19 cellular contexts compared by ENCODE assay signal in genomic region chr12:2999265-2999841, GRCh38. TPM values are rescaled to one million over a fixed set of nuclear protein-coding genes. Genes with fewer than 3 reads are reported as not detected.
A peak's percentile ranks its signal among the peaks of the same experiment; 100 is the strongest.
DNase-seq lines count a peak whose midpoint lies in the region; ATAC-seq, FAIRE-seq and TF ChIP-seq lines count a peak whose summit lies in the region.
"Had no signal": no experiment of that assay in that cellular context is flagged by ENCODE, and none has a peak within 500 bp of the region (broad histone marks: within the 10 kb centered on the region; RNA-seq: fewer than 3 reads in every experiment).

No MANE protein-coding gene starts in this region.

- FAIRE-seq in astrocyte (lab: Jason Lieb, UNC) = no peak
- FAIRE-seq: D721Med had no signal

- H3K9me3 Mint-ChIP-seq in astrocyte (ENCODE audit: unreplicated experiment) = no peaks in the 10 kb centered on the region
- H3K9me3 Mint-ChIP-seq: activated CD4-positive, alpha-beta T cell treated with anti-CD3 and anti-CD28 coated beads, Interleukin-2, amount 10 ng/mL, durations not matched to agents 7 days and 5 days; activated T-cell treated with anti-CD3 and anti-CD28 coated beads, Interleukin-2, amount 50 U/mL, for 24 hours; naive thymus-derived CD4-positive, alpha-beta T cell had no signal

- H3K27me3 Mint-ChIP-seq in astrocyte (ENCODE audit: low read depth, unreplicated experiment) = no peaks in the 10 kb centered on the region
- H3K27me3 Mint-ChIP-seq: activated CD4-positive, alpha-beta T cell treated with anti-CD3 and anti-CD28 coated beads, Interleukin-2, amount 10 ng/mL, durations not matched to agents 7 days and 5 days had no signal

- DNase-seq in astrocyte (ENCODE audit: low read depth) = no peak
- no peak for DNase-seq in sciatic nerve (ENCODE audit: low spot score)
- DNase-seq in NCI-H187 (lab: John Stamatoyannopoulos, UW) = no peak
- no peak for DNase-seq in GOT3 (lab: John Stamatoyannopoulos, UW)
- DNase-seq: activated CD4-positive, alpha-beta T cell treated with anti-CD3 and anti-CD28 coated beads, Interleukin-2, amount 10 ng/mL, durations not matched to agents 7 days and 5 days; activated T-cell treated with anti-CD3 and anti-CD28 coated beads, Interleukin-2, amount 50 U/mL, for 24 hours; colonic mucosa; Kasumi-1; naive thymus-derived CD4-positive, alpha-beta T cell; NCI-H146; NCI-H774; stomach had no signal

- H3K4me1 Mint-ChIP-seq in astrocyte (ENCODE audit: low read depth, unreplicated experiment) = peaks cover 11% of the 10 kb centered on the region
- H3K4me1 Mint-ChIP-seq: activated CD4-positive, alpha-beta T cell treated with anti-CD3 and anti-CD28 coated beads, Interleukin-2, amount 10 ng/mL, durations not matched to agents 7 days and 5 days had no signal

- H3K9me3 ChIP-seq in HEK293 (ENCODE audit: control insufficient read depth, insufficient read depth, low read depth, low read length) (no peaks in the 10 kb centered on the region), astrocyte (ENCODE audit: insufficient read depth, low read depth, low read length) (no peaks in the 10 kb centered on the region), iPS-20b (ENCODE audit: insufficient read depth, low read depth, low read length) (no peaks in the 10 kb centered on the region)
- H3K9me3 ChIP-seq: colonic mucosa, stomach had no signal

- H3K27ac Mint-ChIP-seq in astrocyte (ENCODE audit: unreplicated experiment) = no peak overlapping the region
- H3K27ac Mint-ChIP-seq: activated CD4-positive, alpha-beta T cell treated with anti-CD3 and anti-CD28 coated beads, Interleukin-2, amount 10 ng/mL, durations not matched to agents 7 days and 5 days; activated T-cell treated with anti-CD3 and anti-CD28 coated beads, Interleukin-2, amount 50 U/mL, for 24 hours; naive thymus-derived CD4-positive, alpha-beta T cell had no signal

- H3K4me1 ChIP-seq in HEK293 (ENCODE audit: control insufficient read depth, insufficient read depth, low read length) = no peaks in the 10 kb centered on the region
- peaks cover 25% of the 10 kb centered on the region for H3K4me1 ChIP-seq in astrocyte (ENCODE audit: insufficient read depth, low read length)
- H3K4me1 ChIP-seq in iPS-20b (ENCODE audit: insufficient read depth, low read length) = peaks cover 17% of the 10 kb centered on the region; the same call in 1 of the 2 replicates
- H3K4me1 ChIP-seq: colonic mucosa had no signal

- H3K4me2 ChIP-seq in astrocyte (ENCODE audit: low read length) = peak overlapping the region; percentile 56

- no peak overlapping the region for H3K4me3 ChIP-seq in HEK293 (ENCODE audit: low read depth, low read length)
- H3K4me3 ChIP-seq in astrocyte (ENCODE audit: insufficient read depth, low read depth, low read length) = no peak overlapping the region
- H3K4me3 ChIP-seq in iPS-20b (ENCODE audit: low read length) = peak overlapping the region; percentile 8; the same call in 1 of the 2 replicates
- H3K4me3 ChIP-seq: colonic mucosa, skin epidermis, stomach had no signal

- CTCF ChIA-PET in HEK293 (lab: Yijun Ruan, JAX) = interaction anchor here (0.5 to 0.8 kb wide), 3 partner anchors 12 to 1059 kb away, joined by 3 read pairs; no protein-coding TSS in a partner anchor

- no peak overlapping the region for H2AFZ ChIP-seq in astrocyte (ENCODE audit: low read depth, low read length)

- POLR2A ChIA-PET in HEK293 (lab: Yijun Ruan, JAX) = no interaction called here

- H3K79me2 ChIP-seq in astrocyte (ENCODE audit: insufficient read depth, low read length) = peaks cover 35% of the 10 kb centered on the region

- H3K27ac ChIP-seq in HEK293 (ENCODE audit: extremely low read depth, low read depth, low read length) (no peak overlapping the region), astrocyte (ENCODE audit: low read depth, low read length) (peak overlapping the region; percentile 55), iPS-20b (ENCODE audit: low read length) (no peak overlapping the region)
- H3K27ac ChIP-seq: colonic mucosa, epithelial cell of prostate had no signal

- intact Hi-C loops in sciatic nerve (cut with DNase I) = no loop called here

- H4K20me1 ChIP-seq in astrocyte (ENCODE audit: insufficient read depth, low read length) = peaks cover 13% of the 10 kb centered on the region

- H3K4me3 Mint-ChIP-seq in astrocyte (ENCODE audit: unreplicated experiment) = no peak overlapping the region
- H3K4me3 Mint-ChIP-seq: activated CD4-positive, alpha-beta T cell treated with anti-CD3 and anti-CD28 coated beads, Interleukin-2, amount 10 ng/mL, durations not matched to agents 7 days and 5 days; activated T-cell treated with anti-CD3 and anti-CD28 coated beads, Interleukin-2, amount 50 U/mL, for 24 hours; naive thymus-derived CD4-positive, alpha-beta T cell had no signal

- H3K9ac ChIP-seq in astrocyte (ENCODE audit: low read length) (peak overlapping the region; percentile 55), iPS-20b (ENCODE audit: low read depth, low read length) (peak overlapping the region; percentile 2; the same call in 1 of the 2 replicates)

- peaks cover 3% of the 10 kb centered on the region for H3K36me3 Mint-ChIP-seq in astrocyte (ENCODE audit: low read depth, unreplicated experiment)
- H3K36me3 Mint-ChIP-seq: naive thymus-derived CD4-positive, alpha-beta T cell had no signal

- TF ChIP-seq CTCF in HEK293 (tag by site-specific recombination; IDR thresholded peaks at IDR 0.05) = no peak
- TF ChIP-seq CTCF in astrocyte (IDR thresholded peaks at IDR 0.05; ENCODE audit: insufficient read depth, low read depth, low read length) = no peak

- H3K27me3 ChIP-seq in astrocyte (ENCODE audit: insufficient read depth, low read length) = no peaks in the 10 kb centered on the region
- no peaks in the 10 kb centered on the region for H3K27me3 ChIP-seq in iPS-20b (ENCODE audit: insufficient read depth, low read length)
- H3K27me3 ChIP-seq: colonic mucosa, stomach had no signal

- ATAC-seq in sciatic nerve (peak; percentile 10), HG03442 (IDR thresholded peaks at IDR 0.05; ENCODE audit: unreplicated experiment) (no peak), HG03469 (IDR thresholded peaks at IDR 0.05; ENCODE audit: unreplicated experiment) (no peak)
- ATAC-seq: naive thymus-derived CD4-positive, alpha-beta T cell had no signal

- H3K36me3 ChIP-seq in HEK293 (ENCODE audit: control insufficient read depth in 2 of 2, insufficient read depth in 1 of 2, low read length in 2 of 2) (peaks cover 0 to under 1% of the 10 kb centered on the region in 2 experiments; a peak in 1 of 3 replicates), astrocyte (ENCODE audit: insufficient read depth, low read length) (no peaks in the 10 kb centered on the region), iPS-20b (ENCODE audit: insufficient read depth, low read depth, low read length) (peaks cover 53% of the 10 kb centered on the region)
- H3K36me3 ChIP-seq: colonic mucosa had no signal

TF ChIP-seq in HEK293, 187 proteins besides CTCF, POLR2A, EP300 and RAD21:
- TF ChIP-seq ZNF239 (tag by site-specific recombination; IDR thresholded peaks at IDR 0.05) (no peak), ZFHX2 (tag by site-specific recombination; conservative IDR thresholded peaks at IDR 0.05) (no peak), KLF17 (tag by site-specific recombination; IDR thresholded peaks at IDR 0.05) (no peak), ZFP3 (tag by site-specific recombination; IDR thresholded peaks at IDR 0.05; ENCODE audit: low read depth) (no peak), GLIS1 (tag by site-specific recombination; IDR thresholded peaks at IDR 0.05) (0 out of 2 replicates have a peak, but pooled peaks have one; percentile 3), ZNF639 (tag by site-specific recombination; IDR thresholded peaks at IDR 0.05) (no peak)
TF ChIP-seq in HEK293: peak in this region for 1.

RNA-seq across cellular contexts. Expression of gene TEAD4, which starts 40.2 kb away (rescaled TPM):
- 13.0 and 19.1 TPM in 2 replicates for total RNA-seq in astrocyte
- 30.1 TPM for total RNA-seq in sciatic nerve
